ENCODE assay signal across 28 cellular contexts in the genomic region with DNA sequence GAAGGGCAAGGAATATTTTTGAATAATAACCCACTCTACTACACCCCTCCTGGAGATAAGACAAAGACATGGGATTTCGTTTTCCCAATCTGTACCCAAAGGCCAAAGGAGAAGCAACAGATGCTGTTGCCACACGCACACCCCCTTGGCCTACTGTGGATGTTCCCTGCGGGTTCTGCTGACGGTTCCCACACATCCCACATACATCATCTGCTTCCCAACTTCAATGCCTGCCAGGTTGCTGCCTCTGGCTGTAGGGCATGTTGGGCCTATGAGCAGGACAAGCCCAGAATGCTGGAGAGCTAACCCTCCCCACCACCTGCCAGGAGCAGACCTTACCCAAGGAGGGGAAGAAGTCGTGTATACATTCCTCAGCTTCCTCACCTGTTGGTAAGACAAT.
"Had no signal": no experiment of that assay in that cellular context is flagged by ENCODE, and none has a peak within 500 bp of the region (broad histone marks: within the 10 kb centered on the region; RNA-seq: fewer than 3 reads in every experiment).

No MANE protein-coding gene starts in this region.

- H3K9me3 Mint-ChIP-seq: natural killer cell; stimulated activated effector memory CD8-positive, alpha-beta T cell treated with anti-CD3 and anti-CD28 coated beads, Interleukin-12 subunit alpha, Interleukin-12 subunit beta, amount 100 ng/mL, for 72 hours; stimulated activated naive CD8-positive, alpha-beta T cell treated with anti-CD3 and anti-CD28 coated beads, Interleukin-15, Interleukin-2, amounts not matched to agents 100 ng/mL and 50 ng/mL, for 24 hours; type B pancreatic cell had no signal

- DNase-seq: naive thymus-derived CD4-positive, alpha-beta T cell; natural killer cell; occipital lobe; ovary; posterior cingulate gyrus; psoas muscle; right cardiac atrium; right lobe of liver; sigmoid colon; small intestine; stimulated activated CD4-positive, alpha-beta T cell treated with anti-CD3 and anti-CD28 coated beads, Interleukin-15, amount 100 ng/mL, for 24 hours; stimulated activated CD4-positive, alpha-beta T cell treated with anti-CD3 and anti-CD28 coated beads, Interleukin-2, amount 100 ng/mL, for 24 hours; stimulated activated CD4-positive, alpha-beta T cell treated with anti-CD3 and anti-CD28 coated beads, Interleukin-2, amount 100 ng/mL, for 48 hours; stimulated activated CD4-positive, alpha-beta T cell treated with anti-CD3 and anti-CD28 coated beads, Interleukin-4, amount 100 ng/mL, for 24 hours; stimulated activated naive B cell treated with anti-CD40 and anti-IgM and Interleukin-4, amounts not matched to agents 10 μg/mL and 1 μg/mL and 100 μg/mL, for 72 hours; stimulated activated naive CD4-positive, alpha-beta T cell treated with Interleukin-2 at 50 U/mL for 16 hours; stomach; thyroid gland; upper lobe of right lung had no signal

- H3K4me1 Mint-ChIP-seq: naive thymus-derived CD4-positive, alpha-beta T cell; natural killer cell; stimulated activated effector memory CD8-positive, alpha-beta T cell treated with anti-CD3 and anti-CD28 coated beads, Interleukin-12 subunit alpha, Interleukin-12 subunit beta, amount 100 ng/mL, for 72 hours; stimulated activated naive B cell treated with anti-CD40 and anti-IgM and Interleukin-4, amounts not matched to agents 10 μg/mL and 1 μg/mL and 100 μg/mL, for 72 hours had no signal

- H3K9ac ChIP-seq: parathyroid adenoma had no signal

- H2AFZ ChIP-seq: parathyroid adenoma had no signal

- H3K4me1 ChIP-seq: parathyroid adenoma, psoas muscle, sigmoid colon, stomach, thyroid gland, tibial nerve, upper lobe of right lung, vagina had no signal

- H3K36me3 ChIP-seq: ovary, right lobe of liver, sigmoid colon, stomach, thoracic aorta, thyroid gland, tibial nerve, upper lobe of right lung, vagina had no signal

- H3K27ac ChIP-seq: ovary, parathyroid adenoma, psoas muscle, right lobe of liver, sigmoid colon, stomach, thoracic aorta, thyroid gland, tibial nerve, upper lobe of right lung, vagina had no signal

- H3K4me3 ChIP-seq: ovary, psoas muscle, right lobe of liver, sigmoid colon, stomach, thoracic aorta, thyroid gland, tibial nerve, upper lobe of right lung, vagina had no signal

- H3K4me3 Mint-ChIP-seq: naive thymus-derived CD4-positive, alpha-beta T cell; natural killer cell; nephron; stimulated activated effector memory CD8-positive, alpha-beta T cell treated with anti-CD3 and anti-CD28 coated beads, Interleukin-12 subunit alpha, Interleukin-12 subunit beta, amount 100 ng/mL, for 72 hours; stimulated activated naive B cell treated with anti-CD40 and anti-IgM and Interleukin-4, amounts not matched to agents 10 μg/mL and 1 μg/mL and 100 μg/mL, for 72 hours; stimulated activated naive CD8-positive, alpha-beta T cell treated with anti-CD3 and anti-CD28 coated beads, Interleukin-15, Interleukin-2, amounts not matched to agents 100 ng/mL and 50 ng/mL, for 24 hours; type B pancreatic cell had no signal

- H3K27ac Mint-ChIP-seq: naive thymus-derived CD4-positive, alpha-beta T cell; natural killer cell; nephron; progenitor cell of endocrine pancreas; stimulated activated effector memory CD8-positive, alpha-beta T cell treated with anti-CD3 and anti-CD28 coated beads, Interleukin-12 subunit alpha, Interleukin-12 subunit beta, amount 100 ng/mL, for 72 hours; stimulated activated naive B cell treated with anti-CD40 and anti-IgM and Interleukin-4, amounts not matched to agents 10 μg/mL and 1 μg/mL and 100 μg/mL, for 72 hours; stimulated activated naive CD8-positive, alpha-beta T cell treated with anti-CD3 and anti-CD28 coated beads, Interleukin-15, Interleukin-2, amounts not matched to agents 100 ng/mL and 50 ng/mL, for 24 hours; type B pancreatic cell had no signal

- H3K27me3 ChIP-seq: ovary, right lobe of liver, sigmoid colon, stomach, thyroid gland, tibial nerve, upper lobe of right lung, vagina had no signal

- H3K9me3 ChIP-seq: ovary, psoas muscle, right lobe of liver, sigmoid colon, stomach, thoracic aorta, thyroid gland, tibial nerve, upper lobe of right lung, vagina had no signal

- H3K27me3 Mint-ChIP-seq: type B pancreatic cell had no signal

- FAIRE-seq: small intestine had no signal

- H3K36me3 Mint-ChIP-seq: natural killer cell; stimulated activated effector memory CD8-positive, alpha-beta T cell treated with anti-CD3 and anti-CD28 coated beads, Interleukin-12 subunit alpha, Interleukin-12 subunit beta, amount 100 ng/mL, for 72 hours; stimulated activated naive B cell treated with anti-CD40 and anti-IgM and Interleukin-4, amounts not matched to agents 10 μg/mL and 1 μg/mL and 100 μg/mL, for 72 hours; type B pancreatic cell had no signal
